ENCODE assay signal across 8 cellular contexts in genomic region chr1:206356310-206356709, GRCh38.
A peak's percentile ranks its signal among the peaks of the same experiment; 100 is the strongest.
DNase-seq lines count a peak whose midpoint lies in the region; ATAC-seq and TF ChIP-seq lines count a peak whose summit lies in the region.
"Not testable (repeated sequence)": the region's sequence is repeated elsewhere in the genome, so short reads cannot be mapped to it uniquely, and the experiment has no call there.

No MANE protein-coding gene starts in this region.

- POLR2A ChIA-PET in Panc1 (lab: Charles Lee); activated CD8-positive, alpha-beta T cell treated with anti-CD3 and anti-CD28 coated beads, Interleukin-2, amount 10 ng/mL, durations not matched to agents 7 days and 5 days (lab: Charles Lee): not testable (repeated sequence)

- H3K9me3 Mint-ChIP-seq in activated CD8-positive, alpha-beta T cell treated with anti-CD3 and anti-CD28 coated beads, Interleukin-2, amount 10 ng/mL, durations not matched to agents 7 days and 5 days (ENCODE audit: insufficient read depth), result not testable (repeated sequence)

- in situ Hi-C loops in Panc1 (cut with HindIII; ENCODE audit: low pct_unique_long_range_greater_than_20kb, low sequenced_read_pairs); brain microvascular endothelial cell (cut with HindIII; ENCODE audit: low pct_ligation_motif_present, low sequenced_read_pairs): not testable (repeated sequence)

- DNase-seq in CD1c-positive myeloid dendritic cell (ENCODE audit: extremely low spot score) (peak; percentile 8), brain microvascular endothelial cell (peak; percentile 57), foreskin fibroblast (peak; percentile 23 to 37), pulmonary artery endothelial cell (ENCODE audit: low read depth, low spot score) (peak; percentile 13)
- not testable (repeated sequence) for DNase-seq in Panc1 (ENCODE audit: low read depth, low spot score)
- peak; percentile 28 for DNase-seq in activated CD8-positive, alpha-beta T cell treated with anti-CD3 and anti-CD28 coated beads, Interleukin-2, amount 10 ng/mL, durations not matched to agents 7 days and 5 days

- H3K36me3 Mint-ChIP-seq in activated CD8-positive, alpha-beta T cell treated with anti-CD3 and anti-CD28 coated beads, Interleukin-2, amount 10 ng/mL, durations not matched to agents 7 days and 5 days (ENCODE audit: low read depth), result not testable (repeated sequence)

- H3K4me3 ChIP-seq in Panc1 (ENCODE audit: low read depth in 2 of 2, low read length in 2 of 2); brain microvascular endothelial cell (ENCODE audit: low read depth, low read length); foreskin fibroblast (ENCODE audit: low read depth in 1 of 2, low read length in 2 of 2): not testable (repeated sequence)

- ATAC-seq in GM21367 (IDR thresholded peaks at IDR 0.05; ENCODE audit: unreplicated experiment) (peak; percentile 57), HG03378 (IDR thresholded peaks at IDR 0.05; ENCODE audit: unreplicated experiment) (peak; percentile 69), Panc1 (peak; percentile 83)
- peak; percentile 74 for ATAC-seq in activated CD8-positive, alpha-beta T cell treated with anti-CD3 and anti-CD28 coated beads, Interleukin-2, amount 10 ng/mL, durations not matched to agents 7 days and 5 days

- H3K4me1 ChIP-seq in Panc1 (ENCODE audit: control insufficient read depth, insufficient read depth, low read length), result not testable (repeated sequence)

- H3K27ac Mint-ChIP-seq in activated CD8-positive, alpha-beta T cell treated with anti-CD3 and anti-CD28 coated beads, Interleukin-2, amount 10 ng/mL, durations not matched to agents 7 days and 5 days, result not testable (repeated sequence)

- H3K27ac ChIP-seq in Panc1 (ENCODE audit: low read length); brain microvascular endothelial cell: not testable (repeated sequence)

- intact Hi-C loops in Panc1 (cut with micrococcal nuclease; ENCODE audit: unreplicated experiment), result not testable (repeated sequence)

- not testable (repeated sequence) for BruUV-seq in Panc1 (replicated peaks; lab: Mats Ljungman, UMichigan)

- peaks cover 12% of the 10 kb centered on the region for H3K4me1 Mint-ChIP-seq in activated CD8-positive, alpha-beta T cell treated with anti-CD3 and anti-CD28 coated beads, Interleukin-2, amount 10 ng/mL, durations not matched to agents 7 days and 5 days (ENCODE audit: low read depth)

- H3K4me3 Mint-ChIP-seq in activated CD8-positive, alpha-beta T cell treated with anti-CD3 and anti-CD28 coated beads, Interleukin-2, amount 10 ng/mL, durations not matched to agents 7 days and 5 days, result not testable (repeated sequence)

- not testable (repeated sequence) for TF ChIP-seq CTCF in Panc1 (IDR thresholded peaks at IDR 0.05); brain microvascular endothelial cell (IDR thresholded peaks at IDR 0.05; ENCODE audit: low read depth, low read length, missing control alignments); foreskin fibroblast (IDR thresholded peaks at IDR 0.05; ENCODE audit: low read depth, low read length)

- CTCF ChIA-PET in Panc1 (lab: Charles Lee); activated CD8-positive, alpha-beta T cell treated with anti-CD3 and anti-CD28 coated beads, Interleukin-2, amount 10 ng/mL, durations not matched to agents 7 days and 5 days (lab: Charles Lee): not testable (repeated sequence)

- H3K9me3 ChIP-seq in Panc1 (ENCODE audit: control insufficient read depth, insufficient read depth, low read depth, low read length), result not testable (repeated sequence)

- H3K27me3 Mint-ChIP-seq in activated CD8-positive, alpha-beta T cell treated with anti-CD3 and anti-CD28 coated beads, Interleukin-2, amount 10 ng/mL, durations not matched to agents 7 days and 5 days (ENCODE audit: low read depth), result not testable (repeated sequence)

- not testable (repeated sequence) for H3K36me3 ChIP-seq in Panc1 (ENCODE audit: control insufficient read depth, insufficient read depth, low read length); brain microvascular endothelial cell (replicated peaks)

- not testable (repeated sequence) for H3K27me3 ChIP-seq in Panc1 (ENCODE audit: control insufficient read depth, insufficient read depth, low read length); brain microvascular endothelial cell (replicated peaks)
